ENCODE assay signal across 13 cellular contexts in genomic region chr2:74405994-74406583, GRCh38. TPM values are rescaled to one million over a fixed set of nuclear protein-coding genes. Genes with fewer than 3 reads are reported as not detected.
A peak's percentile ranks its signal among the peaks of the same experiment; 100 is the strongest.
DNase-seq lines count a peak whose midpoint lies in the region; ATAC-seq, FAIRE-seq and TF ChIP-seq lines count a peak whose summit lies in the region.
"Had no signal": no experiment of that assay in that cellular context is flagged by ENCODE, and none has a peak within 500 bp of the region (broad histone marks: within the 10 kb centered on the region; RNA-seq: fewer than 3 reads in every experiment).

No MANE protein-coding gene starts in this region.

- POLR2A ChIA-PET in Panc1 (lab: Charles Lee), result no interaction called here

- no peak overlapping the region for H3K27ac ChIP-seq in Panc1 (ENCODE audit: low read length)
- H3K27ac ChIP-seq: heart right ventricle, lower lobe of right lung had no signal

- no peaks in the 10 kb centered on the region for H3K9me3 ChIP-seq in Panc1 (ENCODE audit: control insufficient read depth, insufficient read depth, low read depth, low read length)
- H3K9me3 ChIP-seq in mucosa of descending colon, result no peaks in the 10 kb centered on the region
- no peaks in the 10 kb centered on the region for H3K9me3 ChIP-seq in MG63
- H3K9me3 ChIP-seq: heart right ventricle, lower lobe of right lung had no signal

- no peaks in the 10 kb centered on the region for H3K27me3 ChIP-seq in Panc1 (ENCODE audit: control insufficient read depth, insufficient read depth, low read length)
- no peaks in the 10 kb centered on the region for H3K27me3 ChIP-seq in MG63
- H3K27me3 ChIP-seq: heart right ventricle had no signal

- in situ Hi-C loops in Panc1 (cut with HindIII; ENCODE audit: low pct_unique_long_range_greater_than_20kb, low sequenced_read_pairs), result no loop called here
- in situ Hi-C loops in G401 (cut with HindIII; ENCODE audit: low sequenced_read_pairs), result no loop called here

- no peaks in the 10 kb centered on the region for H3K36me3 ChIP-seq in Panc1 (ENCODE audit: control insufficient read depth, insufficient read depth, low read length)
- no peaks in the 10 kb centered on the region for H3K36me3 ChIP-seq in mucosa of descending colon (ENCODE audit: low read depth)
- H3K36me3 ChIP-seq in MG63, result no peaks in the 10 kb centered on the region
- H3K36me3 ChIP-seq: heart right ventricle, lower lobe of right lung had no signal

- TF ChIP-seq CTCF in Panc1 (IDR thresholded peaks at IDR 0.05) (no peak), mucosa of descending colon (IDR thresholded peaks at IDR 0.05) (no peak)

- H3K4me3 ChIP-seq in Panc1 (ENCODE audit: low read depth in 2 of 2, low read length in 2 of 2) (no peak overlapping the region), mucosa of descending colon (no peak overlapping the region), MG63 (no peak overlapping the region)
- H3K4me3 ChIP-seq: heart right ventricle, lower lobe of right lung had no signal

- peak; percentile 91 for ATAC-seq in HG02610 (IDR thresholded peaks at IDR 0.05; ENCODE audit: unreplicated experiment)
- ATAC-seq in Panc1, result peak; percentile 58
- ATAC-seq in mucosa of descending colon, result peak; percentile 82
- no peak for ATAC-seq in GM21619 (IDR thresholded peaks at IDR 0.05; ENCODE audit: unreplicated experiment)
- ATAC-seq: lower lobe of right lung had no signal

- intact Hi-C loops in Panc1 (cut with micrococcal nuclease; ENCODE audit: unreplicated experiment) (no loop called here), mucosa of descending colon (cut with DNase I, micrococcal nuclease) (no loop called here)

- DNase-seq in GM18507 (ENCODE audit: extremely low spot score, insufficient read length, low read depth) (peak; percentile 5), Panc1 (ENCODE audit: low read depth, low spot score) (no peak), mucosa of descending colon (no peak), G401 (ENCODE audit: low spot score) (no peak), MG63 (no peak)
- DNase-seq: DMS153, heart right ventricle, lower lobe of right lung, NCI-H2029 treated with DMSO at 0.1 percent for 48 hours, occipital lobe, T1000 had no signal

- BruUV-seq in Panc1 (replicated peaks; lab: Mats Ljungman, UMichigan), result no TSS peak

- H3K4me1 ChIP-seq in Panc1 (ENCODE audit: control insufficient read depth, insufficient read depth, low read length), result no peaks in the 10 kb centered on the region
- no peaks in the 10 kb centered on the region for H3K4me1 ChIP-seq in mucosa of descending colon (ENCODE audit: low read depth)
- H3K4me1 ChIP-seq: lower lobe of right lung had no signal

- CTCF ChIA-PET in Panc1 (lab: Charles Lee), result no interaction called here

- FAIRE-seq in GM18507 (lab: Jason Lieb, UNC), result peak; percentile 66

RNA-seq across cellular contexts. Expression of gene C2orf81, which starts 15.3 kb away (rescaled TPM):
- total RNA-seq in Panc1 (2021; ENCODE audit: unreplicated experiment), result 3.9 TPM
- 5.6 TPM for polyA plus RNA-seq in Panc1 (2012; ENCODE audit: insufficient read length)
- 1 to 10 TPM in 2 of 3 donors, under 1 TPM in 1; 0.53 to 2.3 (median 1.9) TPM for total RNA-seq in mucosa of descending colon
- 0.95 and 2.8 TPM in 2 replicates for total RNA-seq in G401 (2014; rRNA removed; shearing (Covaris generic))
- not detected in 2 replicates for total RNA-seq in MG63 (2014; rRNA removed; shearing (Covaris generic); ENCODE audit: low replicate concordance)

RNA-seq across cellular contexts. Expression of gene WDR54, which starts 15.4 kb away (rescaled TPM):
- total RNA-seq in Panc1 (2021; ENCODE audit: unreplicated experiment) (27.7 TPM), mucosa of descending colon (1 to 10 TPM; 4.0 to 4.8 (median 4.5) TPM)
- polyA plus RNA-seq in Panc1 (2012; ENCODE audit: insufficient read length), result 46.7 TPM
- 88.5 and 104 TPM in 2 replicates for total RNA-seq in G401 (2014; rRNA removed; shearing (Covaris generic))
- total RNA-seq in MG63 (2014; rRNA removed; shearing (Covaris generic); ENCODE audit: low replicate concordance), result 25.3 and 26.9 TPM in 2 replicates

RNA-seq across cellular contexts. Expression of gene DCTN1, which starts 26.0 kb away (rescaled TPM):
- total RNA-seq in Panc1 (2021; ENCODE audit: unreplicated experiment) (190 TPM), mucosa of descending colon (100 to 1,000 TPM; 114 to 159 (median 116) TPM)
- polyA plus RNA-seq in Panc1 (2012; ENCODE audit: insufficient read length), result 225 TPM
- total RNA-seq in G401 (2014; rRNA removed; shearing (Covaris generic)), result 124 and 145 TPM in 2 replicates
- total RNA-seq in MG63 (2014; rRNA removed; shearing (Covaris generic); ENCODE audit: low replicate concordance), result 99.3 and 150 TPM in 2 replicates

RNA-seq across cellular contexts. Expression of gene RTKN, which starts 35.6 kb away (rescaled TPM):
- 83.1 TPM for total RNA-seq in Panc1 (2021; ENCODE audit: unreplicated experiment)
- 79.8 TPM for polyA plus RNA-seq in Panc1 (2012; ENCODE audit: insufficient read length)
- total RNA-seq in mucosa of descending colon, result 10 to 100 TPM; 49.2 to 60.7 (median 49.7) TPM
- total RNA-seq in G401 (2014; rRNA removed; shearing (Covaris generic)), result 46.5 and 56.2 TPM in 2 replicates
- 8.8 and 12.7 TPM in 2 replicates for total RNA-seq in MG63 (2014; rRNA removed; shearing (Covaris generic); ENCODE audit: low replicate concordance)

RNA-seq across cellular contexts. Expression of gene INO80B, which starts 48.8 kb away (rescaled TPM):
- total RNA-seq in Panc1 (2021; ENCODE audit: unreplicated experiment), result 26.5 TPM
- 35.0 TPM for polyA plus RNA-seq in Panc1 (2012; ENCODE audit: insufficient read length)
- 10 to 100 TPM; 25.0 to 36.5 (median 32.3) TPM for total RNA-seq in mucosa of descending colon
- total RNA-seq in G401 (2014; rRNA removed; shearing (Covaris generic)), result 7.8 and 15.7 TPM in 2 replicates
- 14.0 and 60.4 TPM in 2 replicates for total RNA-seq in MG63 (2014; rRNA removed; shearing (Covaris generic); ENCODE audit: low replicate concordance)
